39 cellular contexts compared by ENCODE assay signal in the genomic region with DNA sequence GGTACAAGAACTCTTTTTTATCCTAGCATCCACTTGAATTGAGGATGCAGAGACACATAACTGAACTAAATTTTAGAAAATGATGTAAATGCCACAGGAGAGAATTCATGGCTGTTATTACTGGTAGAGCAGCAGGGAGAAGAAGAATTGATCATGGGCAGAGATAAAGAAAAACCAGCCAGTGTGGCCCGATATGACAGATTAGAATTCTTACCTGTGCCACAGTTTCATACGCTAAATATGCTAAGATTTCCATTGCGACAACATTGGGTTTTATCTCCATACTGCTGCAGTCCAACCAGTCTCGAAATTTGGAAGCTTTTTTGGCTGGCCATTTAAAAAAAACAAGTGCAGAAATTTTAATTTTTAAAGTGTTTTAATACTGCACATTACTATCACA.
"Had no signal": no experiment of that assay in that cellular context is flagged by ENCODE, and none has a peak within 500 bp of the region (broad histone marks: within the 10 kb centered on the region; RNA-seq: fewer than 3 reads in every experiment).

No MANE protein-coding gene starts in this region.

- H3K4me3 Mint-ChIP-seq: activated naive CD4-positive, alpha-beta T cell treated with anti-CD3 and anti-CD28 coated beads for 36 hours; activated naive CD4-positive, alpha-beta T cell treated with anti-CD3 and anti-CD28 coated beads, Interleukin-2, amount 10 ng/mL, durations not matched to agents 7 days and 5 days; activated naive CD4-positive, alpha-beta T cell treated with anti-CD3 and anti-CD28 coated beads, Interleukin-2, amount 50 U/mL, for 24 hours; activated naive CD8-positive, alpha-beta T cell; activated naive CD8-positive, alpha-beta T cell treated with anti-CD3 and anti-CD28 coated beads for 36 hours; activated naive CD8-positive, alpha-beta T cell treated with anti-CD3 and anti-CD28 coated beads, Interleukin-2, amount 10 ng/mL, durations not matched to agents 7 days and 5 days; activated naive CD8-positive, alpha-beta T cell treated with anti-CD3 and anti-CD28 coated beads, Interleukin-2, amount 50 U/mL, for 24 hours; activated T-cell treated with anti-CD3 and anti-CD28 coated beads, Interleukin-2, amount 50 U/mL, for 24 hours; activated T-cell treated with anti-CD3 and anti-CD28 coated beads, Interleukin-2, amount 50 U/mL, for 4 hours; activated T-cell treated with anti-CD3 and anti-CD28 coated beads, Interleukin-2, amount 50 U/mL, for 72 hours; activated T-helper 1 cell treated with anti-CD3 and anti-CD28 coated beads, Interleukin-12 subunit alpha, Interleukin-12 subunit beta, Interleukin-2, Interleukin-4 antibody, amounts not matched to agents 30 ng/mL and 10 ng/mL and 1 ng/mL, durations not matched to agents 14 hours and 24 hours and 36 hours; activated T-helper 17 cell treated with anti-CD3 and anti-CD28 coated beads, Interleukin-2, amount 50 U/mL, for 72 hours; brain; central memory CD8-positive, alpha-beta T cell had no signal

- H3K9me3 ChIP-seq: body of pancreas had no signal

- H3K4me1 Mint-ChIP-seq: brain; central memory CD8-positive, alpha-beta T cell had no signal

- H3K27me3 ChIP-seq: adrenal gland, ascending aorta, body of pancreas, brain microvascular endothelial cell, breast epithelium, cardiac muscle cell had no signal

- H3K4me3 ChIP-seq: adrenal gland, ascending aorta, body of pancreas, breast epithelium, cardiac muscle cell had no signal

- H3K9me3 Mint-ChIP-seq: central memory CD8-positive, alpha-beta T cell had no signal

- H3K27me3 Mint-ChIP-seq: activated naive CD4-positive, alpha-beta T cell treated with anti-CD3 and anti-CD28 coated beads, Interleukin-2, amount 10 ng/mL, durations not matched to agents 7 days and 5 days; activated naive CD4-positive, alpha-beta T cell treated with anti-CD3 and anti-CD28 coated beads, Interleukin-2, amount 50 U/mL, for 24 hours; activated naive CD8-positive, alpha-beta T cell; activated naive CD8-positive, alpha-beta T cell treated with anti-CD3 and anti-CD28 coated beads for 36 hours; activated naive CD8-positive, alpha-beta T cell treated with anti-CD3 and anti-CD28 coated beads, Interleukin-2, amount 10 ng/mL, durations not matched to agents 7 days and 5 days; activated naive CD8-positive, alpha-beta T cell treated with anti-CD3 and anti-CD28 coated beads, Interleukin-2, amount 50 U/mL, for 24 hours; activated T-cell treated with anti-CD3 and anti-CD28 coated beads, Interleukin-2, amount 50 U/mL, for 24 hours; activated T-helper 17 cell treated with anti-CD3 and anti-CD28 coated beads, Interleukin-2, amount 50 U/mL, for 72 hours; brain; central memory CD8-positive, alpha-beta T cell had no signal

- H3K27ac ChIP-seq: adrenal gland, ascending aorta, body of pancreas, brain microvascular endothelial cell, breast epithelium, cardiac muscle cell had no signal

- FAIRE-seq: bronchial epithelial cell had no signal

- H3K36me3 ChIP-seq: adrenal gland, brain microvascular endothelial cell, breast epithelium, cardiac muscle cell had no signal

- H3K27ac Mint-ChIP-seq: activated naive CD4-positive, alpha-beta T cell treated with anti-CD3 and anti-CD28 coated beads for 36 hours; activated naive CD4-positive, alpha-beta T cell treated with anti-CD3 and anti-CD28 coated beads, Interleukin-2, amount 10 ng/mL, durations not matched to agents 7 days and 5 days; activated naive CD4-positive, alpha-beta T cell treated with anti-CD3 and anti-CD28 coated beads, Interleukin-2, amount 50 U/mL, for 24 hours; activated naive CD4-positive, alpha-beta T cell treated with anti-CD3 and anti-CD28 coated beads, Interleukin-2, amount 50 U/mL, for 72 hours; activated naive CD8-positive, alpha-beta T cell; activated naive CD8-positive, alpha-beta T cell treated with anti-CD3 and anti-CD28 coated beads for 36 hours; activated naive CD8-positive, alpha-beta T cell treated with anti-CD3 and anti-CD28 coated beads, Interleukin-2, amount 10 ng/mL, durations not matched to agents 7 days and 5 days; activated naive CD8-positive, alpha-beta T cell treated with anti-CD3 and anti-CD28 coated beads, Interleukin-2, amount 50 U/mL, for 24 hours; activated T-cell treated with anti-CD3 and anti-CD28 coated beads, Interleukin-2, amount 50 U/mL, for 24 hours; activated T-cell treated with anti-CD3 and anti-CD28 coated beads, Interleukin-2, amount 50 U/mL, for 72 hours; activated T-helper 1 cell treated with anti-CD3 and anti-CD28 coated beads, Interleukin-12 subunit alpha, Interleukin-12 subunit beta, Interleukin-2, Interleukin-4 antibody, amounts not matched to agents 30 ng/mL and 10 ng/mL and 1 ng/mL, durations not matched to agents 14 hours and 24 hours and 36 hours; activated T-helper 17 cell treated with anti-CD3 and anti-CD28 coated beads, Interleukin-2, amount 50 U/mL, for 72 hours; activated T-helper 2 cell treated with anti-CD3 and anti-CD28 coated beads, Interferon-gamma antibody, Interleukin-2, Interleukin-4, amounts not matched to agents 10 μg/mL and 5 μg/mL and 100 μg/mL, durations not matched to agents 14 hours and 24 hours and 36 hours; brain had no signal

- H3K4me1 ChIP-seq: adrenal gland, ascending aorta, body of pancreas, breast epithelium had no signal

- DNase-seq: activated effector memory CD4-positive, alpha-beta T cell treated with anti-CD3 and anti-CD28 coated beads, Interleukin-2, amount 50 U/mL, for 16 hours; activated effector memory CD4-positive, alpha-beta T cell treated with Interleukin-2 at 50 U/mL for 16 hours; activated gamma-delta T cell; activated gamma-delta T cell treated with Interleukin-2 at 50 U/mL for 16 hours; activated naive CD4-positive, alpha-beta T cell; activated naive CD4-positive, alpha-beta T cell treated with anti-CD3 and anti-CD28 coated beads for 36 hours; activated naive CD4-positive, alpha-beta T cell treated with anti-CD3 and anti-CD28 coated beads, Interleukin-2, amount 10 ng/mL, durations not matched to agents 7 days and 5 days; activated naive CD4-positive, alpha-beta T cell treated with anti-CD3 and anti-CD28 coated beads, Interleukin-2, amount 50 U/mL, for 16 hours; activated naive CD4-positive, alpha-beta T cell treated with Interleukin-2 at 50 U/mL for 16 hours; activated naive CD8-positive, alpha-beta T cell treated with anti-CD3 and anti-CD28 coated beads for 36 hours; activated naive CD8-positive, alpha-beta T cell treated with anti-CD3 and anti-CD28 coated beads, Interleukin-2, amount 10 ng/mL, durations not matched to agents 7 days and 5 days; activated naive CD8-positive, alpha-beta T cell treated with anti-CD3 and anti-CD28 coated beads, Interleukin-2, amount 50 U/mL, for 24 hours; activated T-cell treated with anti-CD3 and anti-CD28 coated beads, Interleukin-2, amount 50 U/mL, for 1 hour; activated T-cell treated with anti-CD3 and anti-CD28 coated beads, Interleukin-2, amount 50 U/mL, for 24 hours; activated T-cell treated with anti-CD3 and anti-CD28 coated beads, Interleukin-2, amount 50 U/mL, for 4 hours; activated T-cell treated with anti-CD3 and anti-CD28 coated beads, Interleukin-2, amount 50 U/mL, for 48 hours; activated T-cell treated with anti-CD3 and anti-CD28 coated beads, Interleukin-2, amount 50 U/mL, for 72 hours; adrenal gland; amniotic stem cell; amygdala; anterior cingulate cortex; aorta; body of pancreas; brain microvascular endothelial cell; caudate nucleus; central memory CD4-positive, alpha-beta T cell; cerebellar nuclear complex had no signal
